ENCODE assay signal across 2 cellular contexts in the genomic region with DNA sequence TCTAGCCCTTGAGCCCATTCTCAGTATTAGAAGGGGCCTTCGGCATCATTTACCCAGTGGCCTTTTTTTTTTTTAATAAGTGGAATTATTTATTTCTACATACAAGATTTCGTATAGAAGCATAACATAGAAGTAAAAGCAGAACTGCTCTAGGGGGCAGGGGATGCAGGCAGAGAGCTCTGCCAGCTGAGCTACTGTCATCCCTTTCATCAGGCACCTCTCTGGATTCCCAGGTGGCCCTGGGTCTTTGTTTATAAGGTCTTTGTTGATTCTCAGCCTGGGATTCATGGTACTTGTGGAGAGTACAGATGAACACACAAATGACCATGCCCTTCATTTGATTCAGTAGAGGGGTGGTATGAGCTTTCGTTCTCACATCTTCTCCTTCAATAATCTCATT.
TF ChIP-seq lines count a peak whose summit lies in the region.

No MANE protein-coding gene starts in this region.

TF ChIP-seq in SK-N-SH, 30 proteins besides CTCF, POLR2A, EP300 and RAD21 (continued from another document):
- TF ChIP-seq, protein P1, sequence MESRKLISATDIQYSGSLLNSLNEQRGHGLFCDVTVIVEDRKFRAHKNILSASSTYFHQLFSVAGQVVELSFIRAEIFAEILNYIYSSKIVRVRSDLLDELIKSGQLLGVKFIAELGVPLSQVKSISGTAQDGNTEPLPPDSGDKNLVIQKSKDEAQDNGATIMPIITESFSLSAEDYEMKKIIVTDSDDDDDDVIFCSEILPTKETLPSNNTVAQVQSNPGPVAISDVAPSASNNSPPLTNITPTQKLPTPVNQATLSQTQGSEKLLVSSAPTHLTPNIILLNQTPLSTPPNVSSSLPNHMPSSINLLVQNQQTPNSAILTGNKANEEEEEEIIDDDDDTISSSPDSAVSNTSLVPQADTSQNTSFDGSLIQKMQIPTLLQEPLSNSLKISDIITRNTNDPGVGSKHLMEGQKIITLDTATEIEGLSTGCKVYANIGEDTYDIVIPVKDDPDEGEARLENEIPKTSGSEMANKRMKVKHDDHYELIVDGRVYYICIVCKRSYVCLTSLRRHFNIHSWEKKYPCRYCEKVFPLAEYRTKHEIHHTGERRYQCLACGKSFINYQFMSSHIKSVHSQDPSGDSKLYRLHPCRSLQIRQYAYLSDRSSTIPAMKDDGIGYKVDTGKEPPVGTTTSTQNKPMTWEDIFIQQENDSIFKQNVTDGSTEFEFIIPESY (IDR thresholded peaks at IDR 0.05; ENCODE audit: borderline replicate concordance, low read depth), result no peak
TF ChIP-seq in SK-N-SH: peak in this region for 0.

TF ChIP-seq in SK-N-SH treated with all-trans-retinoic acid at 6 μM for 48 hours, 23 proteins besides CTCF, POLR2A, EP300 and RAD21 (continued from another document):
- TF ChIP-seq, protein P2, sequence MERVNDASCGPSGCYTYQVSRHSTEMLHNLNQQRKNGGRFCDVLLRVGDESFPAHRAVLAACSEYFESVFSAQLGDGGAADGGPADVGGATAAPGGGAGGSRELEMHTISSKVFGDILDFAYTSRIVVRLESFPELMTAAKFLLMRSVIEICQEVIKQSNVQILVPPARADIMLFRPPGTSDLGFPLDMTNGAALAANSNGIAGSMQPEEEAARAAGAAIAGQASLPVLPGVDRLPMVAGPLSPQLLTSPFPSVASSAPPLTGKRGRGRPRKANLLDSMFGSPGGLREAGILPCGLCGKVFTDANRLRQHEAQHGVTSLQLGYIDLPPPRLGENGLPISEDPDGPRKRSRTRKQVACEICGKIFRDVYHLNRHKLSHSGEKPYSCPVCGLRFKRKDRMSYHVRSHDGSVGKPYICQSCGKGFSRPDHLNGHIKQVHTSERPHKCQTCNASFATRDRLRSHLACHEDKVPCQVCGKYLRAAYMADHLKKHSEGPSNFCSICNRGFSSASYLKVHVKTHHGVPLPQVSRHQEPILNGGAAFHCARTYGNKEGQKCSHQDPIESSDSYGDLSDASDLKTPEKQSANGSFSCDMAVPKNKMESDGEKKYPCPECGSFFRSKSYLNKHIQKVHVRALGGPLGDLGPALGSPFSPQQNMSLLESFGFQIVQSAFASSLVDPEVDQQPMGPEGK (CRISPR knock-in tag; IDR thresholded peaks at IDR 0.05; ENCODE audit: borderline replicate concordance), result no peak
- TF ChIP-seq SNAI2 (CRISPR knock-in tag; IDR thresholded peaks at IDR 0.05), result no peak
- TF ChIP-seq PPARA (CRISPR knock-in tag; IDR thresholded peaks at IDR 0.05; ENCODE audit: borderline replicate concordance), result no peak
- TF ChIP-seq ZNF8 (CRISPR knock-in tag; IDR thresholded peaks at IDR 0.05), result no peak
- no peak for TF ChIP-seq CREB5 (CRISPR knock-in tag; IDR thresholded peaks at IDR 0.05; ENCODE audit: low read depth)
- no peak for TF ChIP-seq POU6F1 (CRISPR knock-in tag; IDR thresholded peaks at IDR 0.05; ENCODE audit: borderline replicate concordance, low read depth)
- no peak for TF ChIP-seq CSRNP3 (CRISPR knock-in tag; IDR thresholded peaks at IDR 0.05)
- no peak for TF ChIP-seq ARNTL (CRISPR knock-in tag; IDR thresholded peaks at IDR 0.05; ENCODE audit: borderline replicate concordance, low read depth)
- TF ChIP-seq ZFP3 (CRISPR knock-in tag; IDR thresholded peaks at IDR 0.05), result no peak
TF ChIP-seq in SK-N-SH treated with all-trans-retinoic acid at 6 μM for 48 hours: peak in this region for 0.
